Comparison of ENCODE assay signal across 8 cellular contexts in the genomic region with DNA sequence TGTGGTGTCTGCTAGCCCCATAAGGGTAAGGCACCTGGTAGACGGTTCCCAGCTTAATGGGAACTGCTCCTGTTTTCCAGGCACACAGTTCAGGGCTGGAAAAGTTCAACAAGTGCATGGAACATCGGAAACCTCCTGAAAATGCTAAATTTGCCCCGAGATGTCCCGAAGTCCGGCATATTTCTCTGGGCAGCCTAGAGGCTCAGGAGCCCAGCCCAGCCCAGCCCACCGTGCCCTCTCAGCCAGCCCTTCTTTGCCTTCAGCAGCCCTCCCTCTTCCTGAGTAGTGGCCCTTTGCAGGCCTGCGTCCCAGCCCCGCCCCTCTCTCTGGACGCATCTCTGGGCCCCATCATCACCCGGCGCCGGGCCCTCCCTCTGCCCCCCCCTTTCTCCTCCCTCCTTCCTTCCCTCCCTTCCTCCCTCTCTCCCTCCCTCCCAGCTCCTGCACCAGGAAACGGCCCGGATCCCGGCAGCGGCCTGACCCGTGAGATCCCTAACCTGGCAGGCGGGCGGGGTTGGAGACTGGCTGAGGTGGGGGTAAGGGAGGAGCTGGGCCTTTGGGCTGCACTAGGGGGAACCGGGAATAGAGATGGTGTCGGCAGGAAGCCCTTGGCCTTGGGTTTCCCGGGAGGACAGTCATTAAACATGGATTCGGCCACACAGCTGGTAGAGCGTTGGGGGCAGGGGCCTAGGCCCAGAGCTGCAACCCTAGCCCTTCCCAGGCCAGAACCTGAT. TPM values are rescaled to one million over a fixed set of nuclear protein-coding genes. Genes with fewer than 3 reads are reported as not detected.
DNase-seq lines count a peak whose midpoint lies in the region; ATAC-seq and TF ChIP-seq lines count a peak whose summit lies in the region.

A gene with protein sequence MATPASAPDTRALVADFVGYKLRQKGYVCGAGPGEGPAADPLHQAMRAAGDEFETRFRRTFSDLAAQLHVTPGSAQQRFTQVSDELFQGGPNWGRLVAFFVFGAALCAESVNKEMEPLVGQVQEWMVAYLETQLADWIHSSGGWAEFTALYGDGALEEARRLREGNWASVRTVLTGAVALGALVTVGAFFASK (plus strand): TSS at position 422 of the 734 bp plus-strand sequence. CDS start 935 bp downstream, outside the sequence.

- no peak within 1 kb of the TSS for H3K27ac Mint-ChIP-seq in activated naive CD4-positive, alpha-beta T cell treated with anti-CD3 and anti-CD28 coated beads for 36 hours
- peak within 1 kb of the TSS in 1 of 2 donors; percentile 54 for H3K27ac Mint-ChIP-seq in activated naive CD4-positive, alpha-beta T cell treated with anti-CD3 and anti-CD28 coated beads, Interleukin-2, amount 50 U/mL, for 72 hours
- H3K27ac Mint-ChIP-seq in stimulated activated memory B cell treated with anti-CD40 and anti-IgM and Interleukin-4, amounts not matched to agents 10 μg/mL and 1 μg/mL and 100 μg/mL, for 72 hours = peak within 1 kb of the TSS; percentile 86

- H3K9me3 Mint-ChIP-seq in activated naive CD4-positive, alpha-beta T cell treated with anti-CD3 and anti-CD28 coated beads for 36 hours = no peaks in the 10 kb centered on the region
- H3K9me3 Mint-ChIP-seq in activated naive CD4-positive, alpha-beta T cell treated with anti-CD3 and anti-CD28 coated beads, Interleukin-2, amount 50 U/mL, for 72 hours = no peaks in the 10 kb centered on the region
- no peaks in the 10 kb centered on the region for H3K9me3 Mint-ChIP-seq in stimulated activated memory B cell treated with anti-CD40 and anti-IgM and Interleukin-4, amounts not matched to agents 10 μg/mL and 1 μg/mL and 100 μg/mL, for 72 hours

- H3K27me3 ChIP-seq in Peyer's patch = no peaks in the 10 kb centered on the region

- H3K27ac ChIP-seq in Peyer's patch = peak within 1 kb of the TSS; percentile 77 to 89 (median 85)
- H3K27ac ChIP-seq in coronary artery = peak within 1 kb of the TSS; percentile 85 to 89

- intact Hi-C loops in activated naive CD4-positive, alpha-beta T cell treated with anti-CD3 and anti-CD28 coated beads for 36 hours (cut with micrococcal nuclease) = loop anchor here (10.0 kb wide), 1 partner anchor 808 kb away; a partner anchor contains a TSS

- CTCF ChIA-PET in activated naive CD4-positive, alpha-beta T cell treated with anti-CD3 and anti-CD28 coated beads for 36 hours (lab: Charles Lee) = interaction anchor here (0.5 to 1.9 kb wide), 7 partner anchors 11 to 230 kb away, joined by 3 to 5 read pairs (median 4); a partner anchor contains a TSS

- no peaks in the 10 kb centered on the region for H3K36me3 Mint-ChIP-seq in activated naive CD4-positive, alpha-beta T cell treated with anti-CD3 and anti-CD28 coated beads for 36 hours (ENCODE audit: low read depth)
- peaks cover 6% of the 10 kb centered on the region in 2 donors for H3K36me3 Mint-ChIP-seq in activated naive CD4-positive, alpha-beta T cell treated with anti-CD3 and anti-CD28 coated beads, Interleukin-2, amount 50 U/mL, for 72 hours
- H3K36me3 Mint-ChIP-seq in stimulated activated memory B cell treated with anti-CD40 and anti-IgM and Interleukin-4, amounts not matched to agents 10 μg/mL and 1 μg/mL and 100 μg/mL, for 72 hours = peaks cover 16% of the 10 kb centered on the region

- H3K4me3 Mint-ChIP-seq in activated naive CD4-positive, alpha-beta T cell treated with anti-CD3 and anti-CD28 coated beads for 36 hours = peak within 1 kb of the TSS; percentile 10
- peak within 1 kb of the TSS; percentile 78 for H3K4me3 Mint-ChIP-seq in stimulated activated memory B cell treated with anti-CD40 and anti-IgM and Interleukin-4, amounts not matched to agents 10 μg/mL and 1 μg/mL and 100 μg/mL, for 72 hours

- TF ChIP-seq CTCF in Peyer's patch (IDR thresholded peaks at IDR 0.05) (no peak), coronary artery (IDR thresholded peaks at IDR 0.05) (no peak)

- H3K36me3 ChIP-seq in Peyer's patch = peaks cover 0 to 36% (median 0%) of the 10 kb centered on the region in 3 donors

- peaks cover 3% of the 10 kb centered on the region for H3K4me1 Mint-ChIP-seq in activated naive CD4-positive, alpha-beta T cell treated with anti-CD3 and anti-CD28 coated beads for 36 hours (ENCODE audit: low read depth)
- H3K4me1 Mint-ChIP-seq in stimulated activated memory B cell treated with anti-CD40 and anti-IgM and Interleukin-4, amounts not matched to agents 10 μg/mL and 1 μg/mL and 100 μg/mL, for 72 hours = peaks cover 45% of the 10 kb centered on the region

- H3K27me3 Mint-ChIP-seq in activated naive CD4-positive, alpha-beta T cell treated with anti-CD3 and anti-CD28 coated beads for 36 hours (ENCODE audit: low read depth) = peaks cover 26% of the 10 kb centered on the region
- H3K27me3 Mint-ChIP-seq in stimulated activated memory B cell treated with anti-CD40 and anti-IgM and Interleukin-4, amounts not matched to agents 10 μg/mL and 1 μg/mL and 100 μg/mL, for 72 hours = no peaks in the 10 kb centered on the region

- peak; percentile 30 for DNase-seq in activated naive CD4-positive, alpha-beta T cell treated with anti-CD3 and anti-CD28 coated beads for 36 hours
- DNase-seq in activated naive CD4-positive, alpha-beta T cell treated with anti-CD3 and anti-CD28 coated beads, Interleukin-2, amount 50 U/mL, for 72 hours (ENCODE audit: low spot score in 2 of 2) = no peak
- peak; percentile 80 for DNase-seq in Kasumi-1 (lab: John Stamatoyannopoulos, UW)
- peak; percentile 78 to 95 (median 93) for DNase-seq in Peyer's patch
- peak; percentile 96 for DNase-seq in coronary artery (ENCODE audit: low spot score)
- DNase-seq in kidney tubule cell (ENCODE audit: low spot score) = peak; percentile 91
- no peak for DNase-seq in activated gamma-delta T cell treated with Interleukin-2 at 50 U/mL for 16 hours

- H3K9me3 ChIP-seq in Peyer's patch = no peaks in the 10 kb centered on the region

- peak; percentile 57 to 81 for TF ChIP-seq POLR2A in Peyer's patch (IDR thresholded peaks at IDR 0.05)

- H3K4me3 ChIP-seq in Peyer's patch (peak within 1 kb of the TSS; percentile 53 to 75 (median 62)), coronary artery (peak within 1 kb of the TSS; percentile 77)

- peaks cover 0 to 37% (median 4%) of the 10 kb centered on the region in 4 donors for H3K4me1 ChIP-seq in Peyer's patch

- ATAC-seq in activated naive CD4-positive, alpha-beta T cell treated with anti-CD3 and anti-CD28 coated beads, Interleukin-2, amount 50 U/mL, for 72 hours = no peak
- peak; percentile 21 for ATAC-seq in stimulated activated memory B cell treated with anti-CD40 and anti-IgM and Interleukin-4, amounts not matched to agents 10 μg/mL and 1 μg/mL and 100 μg/mL, for 72 hours

RNA-seq across cellular contexts. Expression of the gene that starts here (rescaled TPM):
- total RNA-seq in activated naive CD4-positive, alpha-beta T cell treated with anti-CD3 and anti-CD28 coated beads for 36 hours = 1 to 10 TPM in 1 of 2 experiments, under 1 TPM in 1; 0.60 to 1.5 TPM
- 1 to 10 TPM; 1.7 to 2.3 TPM for total RNA-seq in activated naive CD4-positive, alpha-beta T cell treated with anti-CD3 and anti-CD28 coated beads, Interleukin-2, amount 50 U/mL, for 72 hours
- total RNA-seq in Peyer's patch = 10 to 100 TPM; 29.9 to 43.1 (median 32.0) TPM

Comparison
In these comparisons a context has a peak if more than half of its experiments do, and no peak if none do; other contexts are left out.
1. RNA of the gene that starts here (total RNA-seq): 29.9 to 43.1 TPM in Peyer's patch; 1.7 to 2.3 TPM in activated naive CD4-positive, alpha-beta T cell treated with anti-CD3 and anti-CD28 coated beads, Interleukin-2, amount 50 U/mL, for 72 hours and 0.60 to 1.5 TPM in activated naive CD4-positive, alpha-beta T cell treated with anti-CD3 and anti-CD28 coated beads for 36 hours; every median in the first group is over 4 times any median in the second.
2. DNase-seq: peak in activated naive CD4-positive, alpha-beta T cell treated with anti-CD3 and anti-CD28 coated beads for 36 hours (single experiment), Kasumi-1 (2 of 2), Peyer's patch (3 of 3), coronary artery (single experiment) and kidney tubule cell (single experiment); none in activated naive CD4-positive, alpha-beta T cell treated with anti-CD3 and anti-CD28 coated beads, Interleukin-2, amount 50 U/mL, for 72 hours (0 of 2) and activated gamma-delta T cell treated with Interleukin-2 at 50 U/mL for 16 hours (single experiment).